In the genomic region with DNA sequence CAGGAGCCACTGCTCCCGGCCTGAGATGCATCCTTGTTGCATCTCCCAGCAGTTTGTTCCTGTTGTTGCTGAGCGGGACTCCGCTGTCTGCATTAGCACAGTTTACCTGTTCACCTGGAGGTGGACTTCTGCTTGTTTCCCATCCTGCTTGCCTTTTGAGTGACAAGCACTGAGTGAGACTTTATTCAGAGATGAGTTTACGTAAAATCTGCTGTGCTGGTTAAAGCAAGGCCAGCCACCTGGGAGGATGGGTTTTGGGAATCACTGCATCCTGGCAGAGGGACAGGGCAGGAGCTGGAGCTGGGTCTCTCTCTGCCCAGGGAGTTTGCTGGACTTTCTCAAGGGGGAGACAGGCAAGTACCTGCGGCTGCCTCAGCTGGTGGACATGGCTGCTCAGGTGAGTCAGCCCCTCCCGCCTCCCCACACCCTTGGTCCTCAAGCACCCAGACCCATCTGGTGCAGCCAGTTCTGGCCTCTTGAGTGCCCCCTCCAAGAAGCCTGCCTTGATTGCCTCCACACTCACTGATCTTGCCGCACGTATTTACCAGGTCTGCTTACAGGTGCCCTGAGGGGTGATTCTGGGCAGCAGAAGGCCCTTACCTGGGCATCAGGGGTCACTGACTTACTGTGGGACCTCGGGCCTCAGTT, we compare ENCODE assay signal across 19 cellular contexts. TPM values are rescaled to one million over a fixed set of nuclear protein-coding genes. Genes with fewer than 3 reads are reported as not detected.
DNase-seq lines count a peak whose midpoint lies in the region; ATAC-seq, FAIRE-seq and TF ChIP-seq lines count a peak whose summit lies in the region.
"Had no signal": no experiment of that assay in that cellular context is flagged by ENCODE, and none has a peak within 500 bp of the region (broad histone marks: within the 10 kb centered on the region; RNA-seq: fewer than 3 reads in every experiment).

No MANE protein-coding gene starts in this region.

- H3K4me2 ChIP-seq in HepG2 (ENCODE audit: low read depth, low read length) = no peak overlapping the region
- no peak overlapping the region for H3K4me2 ChIP-seq in K562 (ENCODE audit: insufficient read depth, low read length)

- 98% methylated on average over 9 of the region's 9 CpGs for WGBS in HepG2 (ENCODE audit: low lambda C conversion rate)
- WGBS in right lobe of liver (ENCODE audit: insufficient coverage, low coverage, low lambda C conversion rate, missing lambda C conversion rate) = 87% methylated on average over 3 of the region's 9 CpGs
- WGBS in K562 (ENCODE audit: insufficient coverage, low coverage, missing lambda C conversion rate) = 58% methylated on average over 8 of the region's 9 CpGs

- H3K4me1 ChIP-seq in HepG2 (ENCODE audit: insufficient read depth, low read length) = peaks cover 44% of the 10 kb centered on the region
- H3K4me1 ChIP-seq in right lobe of liver = peaks cover 0 to 14% (median 0%) of the 10 kb centered on the region in 4 donors
- peaks cover 12 to 46% of the 10 kb centered on the region in 2 experiments; a peak in 4 of 5 replicates for H3K4me1 ChIP-seq in K562 (replicated peaks in 1 of 2; ENCODE audit: control insufficient read depth in 2 of 2, insufficient read depth in 2 of 2, low read length in 2 of 2)

- H3K36me3 Mint-ChIP-seq in stimulated activated naive B cell treated with anti-CD40 and anti-IgM and Interleukin-4, amounts not matched to agents 10 μg/mL and 1 μg/mL and 100 μg/mL, for 72 hours = peaks cover 72 to 86% of the 10 kb centered on the region in 2 donors
- H3K36me3 Mint-ChIP-seq: CD4-positive, alpha-beta memory T cell had no signal

- POLR2A ChIA-PET in HepG2 (lab: Yijun Ruan, JAX) (no interaction called here), K562 (lab: Yijun Ruan, JAX) (no interaction called here)

- no peak for TF ChIP-seq RAD21 in HepG2 (CRISPR knock-in tag; IDR thresholded peaks at IDR 0.05)
- no peak for TF ChIP-seq RAD21 in K562 (CRISPR knock-in tag; conservative IDR thresholded peaks at IDR 0.05 in 1 of 2, IDR thresholded peaks at IDR 0.05 in 1 of 2)

- in situ Hi-C loops in HepG2 (cut with HindIII; ENCODE audit: extremely low pct_ligation_motif_present, low pct_unique_long_range_greater_than_20kb) = no loop called here
- in situ Hi-C loops in K562 (cut with MboI) = no loop called here

- H3K9ac ChIP-seq in HepG2 (ENCODE audit: insufficient read depth, low read depth, low read length) (no peak overlapping the region), K562 (ENCODE audit: insufficient read depth in 1 of 2, low read depth in 2 of 2, low read length in 2 of 2) (no peak overlapping the region)

- intact Hi-C loops in HepG2 (cut with micrococcal nuclease; ENCODE audit: unreplicated experiment) = no loop called here
- intact Hi-C loops in right lobe of liver (cut with DNase I) = no loop called here
- intact Hi-C loops in K562 (cut with micrococcal nuclease) = no loop called here

- no peaks in the 10 kb centered on the region for H3K9me3 Mint-ChIP-seq in stimulated activated naive B cell treated with anti-CD40 and anti-IgM and Interleukin-4, amounts not matched to agents 10 μg/mL and 1 μg/mL and 100 μg/mL, for 72 hours
- H3K9me3 Mint-ChIP-seq: CD4-positive, alpha-beta memory T cell had no signal

- 0 out of 4 replicates have a peak, but pooled peaks of 1 of the 2 experiments have one; percentile 26 for TF ChIP-seq POLR2A in HepG2 (IDR thresholded peaks at IDR 0.05; ENCODE audit: insufficient read depth in 1 of 2, low read depth in 2 of 2, low read length in 2 of 2)
- no peak for TF ChIP-seq POLR2A in right lobe of liver (IDR thresholded peaks at IDR 0.05)
- no peak for TF ChIP-seq POLR2A in K562 (conservative IDR thresholded peaks at IDR 0.05)

- BruUV-seq in HepG2 (replicated peaks; lab: Mats Ljungman, UMichigan) (no TSS peak), K562 (replicated peaks; lab: Mats Ljungman, UMichigan) (no TSS peak)

- H3K9me3 ChIP-seq in HepG2 (ENCODE audit: low read length) (no peaks in the 10 kb centered on the region), right lobe of liver (no peaks in the 10 kb centered on the region), K562 (replicated peaks; ENCODE audit: control insufficient read depth, insufficient read depth, low read depth, low read length) (no peaks in the 10 kb centered on the region)

- no peak for TF ChIP-seq EP300 in HepG2 (IDR thresholded peaks at IDR 0.05; ENCODE audit: low read depth in 2 of 2, low read length in 2 of 2)
- TF ChIP-seq EP300 in HepG2 (CRISPR knock-in tag; IDR thresholded peaks at IDR 0.05; ENCODE audit: borderline replicate concordance) = no peak
- TF ChIP-seq EP300 in K562 (IDR thresholded peaks at IDR 0.05; ENCODE audit: low read length) = no peak

- no peaks in the 10 kb centered on the region for H4K20me1 ChIP-seq in HepG2 (ENCODE audit: insufficient read depth, low read length)
- no peaks in the 10 kb centered on the region for H4K20me1 ChIP-seq in K562 (replicated peaks; ENCODE audit: control insufficient read depth, insufficient read depth, low read length)

- TF ChIP-seq CTCF in HepG2 (CRISPR knock-in tag; IDR thresholded peaks at IDR 0.05) (no peak), right lobe of liver (IDR thresholded peaks at IDR 0.05) (no peak), K562 (IDR thresholded peaks at IDR 0.05 in 2 of 3, conservative IDR thresholded peaks at IDR 0.05 in 1 of 3; ENCODE audit: insufficient read depth in 2 of 3, low read depth in 1 of 3, low read length in 3 of 3) (no peak)

- DNase-seq in HepG2 (ENCODE audit: low spot score) (no peak), right lobe of liver (no peak), HTR-8/SVneo (ENCODE audit: insufficient read length, low spot score) (no peak), K562 (ENCODE audit: extremely low read depth in 1 of 4, low spot score in 3 of 4) (no peak), RKO (ENCODE audit: low spot score) (no peak)
- DNase-seq in stimulated activated naive B cell treated with anti-CD40 and anti-IgM and Interleukin-4, amounts not matched to agents 10 μg/mL and 1 μg/mL and 100 μg/mL, for 72 hours = no peak
- DNase-seq: 8988T; C1 segment of cervical spinal cord; Calu3; CD4-positive, alpha-beta memory T cell; COR-L47; DMS53; DND-41; H7 had no signal

- H3K4me3 Mint-ChIP-seq in stimulated activated naive B cell treated with anti-CD40 and anti-IgM and Interleukin-4, amounts not matched to agents 10 μg/mL and 1 μg/mL and 100 μg/mL, for 72 hours = no peak overlapping the region
- H3K4me3 Mint-ChIP-seq: CD4-positive, alpha-beta memory T cell had no signal

- no peaks in the 10 kb centered on the region for H3K27me3 Mint-ChIP-seq in stimulated activated naive B cell treated with anti-CD40 and anti-IgM and Interleukin-4, amounts not matched to agents 10 μg/mL and 1 μg/mL and 100 μg/mL, for 72 hours
- H3K27me3 Mint-ChIP-seq: CD4-positive, alpha-beta memory T cell had no signal

- no peak overlapping the region for H3K4me3 ChIP-seq in HepG2 (replicated peaks in 1 of 3; ENCODE audit: insufficient read depth in 1 of 3, low read depth in 2 of 3, low read length in 3 of 3)
- no peak overlapping the region for H3K4me3 ChIP-seq in right lobe of liver
- no peak overlapping the region for H3K4me3 ChIP-seq in K562

- CTCF ChIA-PET in HepG2 (lab: Yijun Ruan, JAX; ENCODE audit: low intra/inter-chr PET ratio, low total read pairs) (no interaction called here), K562 (lab: Yijun Ruan, JAX; ENCODE audit: low intra/inter-chr PET ratio) (no interaction called here)

- H2AFZ ChIP-seq in HepG2 (ENCODE audit: low read length) (no peak overlapping the region), K562 (ENCODE audit: low read depth, low read length) (no peak overlapping the region)

- H3K27ac Mint-ChIP-seq in stimulated activated naive B cell treated with anti-CD40 and anti-IgM and Interleukin-4, amounts not matched to agents 10 μg/mL and 1 μg/mL and 100 μg/mL, for 72 hours = no peak overlapping the region

- H3K4me1 Mint-ChIP-seq in stimulated activated naive B cell treated with anti-CD40 and anti-IgM and Interleukin-4, amounts not matched to agents 10 μg/mL and 1 μg/mL and 100 μg/mL, for 72 hours = peaks cover 26 to 36% of the 10 kb centered on the region in 2 donors

- H3K9me1 ChIP-seq in K562 (ENCODE audit: control insufficient read depth, insufficient read depth, low read length) = peaks cover 5% of the 10 kb centered on the region

- no peaks in the 10 kb centered on the region for H3K27me3 ChIP-seq in HepG2 (ENCODE audit: control insufficient read depth in 1 of 2, insufficient read depth in 2 of 2, low read length in 2 of 2)
- no peaks in the 10 kb centered on the region for H3K27me3 ChIP-seq in right lobe of liver
- no peaks in the 10 kb centered on the region for H3K27me3 ChIP-seq in K562 (ENCODE audit: control insufficient read depth in 2 of 2, insufficient read depth in 2 of 2, low read length in 2 of 2)

- H3K27ac ChIP-seq in HepG2 (ENCODE audit: extremely low read length, insufficient read depth, low read length) = no peak overlapping the region
- no peak overlapping the region for H3K27ac ChIP-seq in right lobe of liver
- no peak overlapping the region for H3K27ac ChIP-seq in K562 (ENCODE audit: extremely low read depth, low read depth, low read length)

- ATAC-seq in HepG2 (no peak), right lobe of liver (no peak), K562 (no peak), HG03565 (IDR thresholded peaks at IDR 0.05; ENCODE audit: unreplicated experiment) (no peak)
- no peak for ATAC-seq in stimulated activated naive B cell treated with anti-CD40 and anti-IgM and Interleukin-4, amounts not matched to agents 10 μg/mL and 1 μg/mL and 100 μg/mL, for 72 hours (replicated peaks)
- ATAC-seq: HCT116 had no signal

- FAIRE-seq in HepG2 (lab: Jason Lieb, UNC) = no peak
- peak; percentile 40 for FAIRE-seq in HTR-8/SVneo (lab: Jason Lieb, UNC)
- no peak for FAIRE-seq in K562 (lab: Jason Lieb, UNC)
- FAIRE-seq: G401.6, GM12892, H1 had no signal

- H3K36me3 ChIP-seq in HepG2 (replicated peaks in 1 of 2; ENCODE audit: control insufficient read depth in 1 of 2, insufficient read depth in 2 of 2, low read length in 2 of 2) = peaks cover 26 to 55% of the 10 kb centered on the region in 2 experiments
- no peaks in the 10 kb centered on the region for H3K36me3 ChIP-seq in right lobe of liver
- H3K36me3 ChIP-seq in K562 (ENCODE audit: control insufficient read depth, insufficient read depth, low read length) = no peaks in the 10 kb centered on the region

- H3K79me2 ChIP-seq in HepG2 (ENCODE audit: insufficient read depth, low read length) (no peaks in the 10 kb centered on the region), K562 (ENCODE audit: control insufficient read depth, insufficient read depth, low read length) (no peaks in the 10 kb centered on the region)

RNA-seq across cellular contexts. Expression of gene SRC, which starts 55.5 kb away (rescaled TPM):
- total RNA-seq in HepG2 (2016; rRNA removed; fragmentation: Illumina TruSeq; extraction: Trizol) = 54.7 and 59.7 TPM in 2 replicates
- 18.4 and 21.0 TPM in 2 replicates for total RNA-seq in HepG2 (2016; cell fraction: cytosol; rRNA removed; fragmentation: Illumina TruSeq; extraction: Trizol; ENCODE audit: low read depth)
- total RNA-seq in HepG2 (2016; cell fraction: insoluble cytoplasmic fraction; rRNA removed; fragmentation: Illumina TruSeq; extraction: Trizol) = 48.2 and 56.8 TPM in 2 replicates
- total RNA-seq in HepG2 (2016; cell fraction: membrane; rRNA removed; fragmentation: Illumina TruSeq; extraction: Trizol) = 25.3 and 30.3 TPM in 2 replicates
- total RNA-seq in HepG2 (2016; cell fraction: nucleus; rRNA removed; fragmentation: Illumina TruSeq; extraction: Trizol) = 60.1 and 65.6 TPM in 2 replicates
- polyA plus RNA-seq in HepG2 (2011; rRNA removed) = 192 and 229 TPM in 2 replicates
- 97.4 and 112 TPM in 2 replicates for polyA plus RNA-seq in HepG2 (2011; cell fraction: cytosol; rRNA removed)
- 448 and 459 TPM in 2 replicates for polyA plus RNA-seq in HepG2 (2011; cell fraction: nucleus; rRNA removed)
- 148 and 158 TPM in 2 replicates for polyA plus RNA-seq in HepG2 (2012)
- polyA plus RNA-seq in HepG2 (2016; cell fraction: cytosol; fragmentation: Illumina TruSeq; extraction: Trizol; ENCODE audit: low read depth) = 3.4 and 4.0 TPM in 2 replicates
- 43.5 and 52.9 TPM in 2 replicates for polyA plus RNA-seq in HepG2 (2016; cell fraction: insoluble cytoplasmic fraction; fragmentation: Illumina TruSeq; extraction: Trizol; ENCODE audit: low read depth)
- 13.5 and 16.0 TPM in 2 replicates for polyA plus RNA-seq in HepG2 (2016; cell fraction: membrane; fragmentation: Illumina TruSeq; extraction: Trizol; ENCODE audit: low read depth)
- 92.1 and 101 TPM in 2 replicates for polyA plus RNA-seq in HepG2 (2016; cell fraction: nucleus; fragmentation: Illumina TruSeq; extraction: Trizol; ENCODE audit: insufficient read depth, low read depth)
- 0.87 and 280 TPM in 2 replicates for polyA minus RNA-seq in HepG2 (2011; rRNA and poly(A)+ RNA removed; ENCODE audit: low replicate concordance)
- polyA minus RNA-seq in HepG2 (2011; cell fraction: cytosol; rRNA and poly(A)+ RNA removed) = 92.5 and 127 TPM in 2 replicates
- polyA minus RNA-seq in HepG2 (2011; cell fraction: nucleus; rRNA and poly(A)+ RNA removed) = 209 and 267 TPM in 2 replicates
- 10 to 100 TPM in 4 of 6 experiments, 1 to 10 TPM in 2; 3.1 to 17.3 (median 11.2) TPM for total RNA-seq in right lobe of liver
- total RNA-seq in K562 (2011; cell fraction: chromatin; rRNA removed; ENCODE audit: low replicate concordance) = 23.1 and 61.0 TPM in 2 replicates
- total RNA-seq in K562 (2011; cell fraction: nucleolus; rRNA removed) = 26.7 and 29.4 TPM in 2 replicates
- 20.5 and 28.9 TPM in 2 replicates for total RNA-seq in K562 (2011; cell fraction: nucleoplasm; rRNA removed)
- 2.0 and 4.7 TPM in 2 replicates for total RNA-seq in K562 (2014; rRNA removed)
- total RNA-seq in K562 (2014; rRNA removed; fragmentation: Illumina TruSeq; extraction: Trizol) = 1.4 and 1.9 TPM in 2 replicates
- total RNA-seq in K562 (2015; rRNA removed; fragmentation: Illumina TruSeq; extraction: Trizol) = 2.9 and 3.1 TPM in 2 replicates
- 7.0 and 7.7 TPM in 2 replicates for total RNA-seq in K562 (2021)
- 8.0 and 8.5 TPM in 2 replicates for polyA plus RNA-seq in K562 (2011; rRNA removed)
- polyA plus RNA-seq in K562 (2011; cell fraction: cytosol; rRNA removed) = 6.8 and 11.9 TPM in 2 replicates
- 45.7 and 78.2 TPM in 2 replicates for polyA plus RNA-seq in K562 (2011; cell fraction: nucleus; rRNA removed)
- polyA plus RNA-seq in K562 (2012) = 4.7 and 5.8 TPM in 2 replicates
- polyA plus RNA-seq in K562 (2014; fragmentation: Illumina TruSeq; extraction: Trizol) = 5.4 and 8.3 TPM in 2 replicates
- polyA plus RNA-seq in K562 (2014; fragmentation: Nextera tagmentation; extraction: Ambion mirVana) = under 1 TPM; 0.06 to 0.14 TPM
- 4.8 and 5.2 TPM in 2 replicates for polyA plus RNA-seq in K562 (2014; rRNA removed)
- polyA minus RNA-seq in K562 (2011; rRNA and poly(A)+ RNA removed) = 5.2 and 16.3 TPM in 2 replicates
- polyA minus RNA-seq in K562 (2011; cell fraction: cytosol; rRNA and poly(A)+ RNA removed) = 4.0 and 10.0 TPM in 2 replicates
- 12.3 and 15.8 TPM in 2 replicates for polyA minus RNA-seq in K562 (2011; cell fraction: nucleus; rRNA and poly(A)+ RNA removed)

Comparison
In these comparisons a context has a peak if more than half of its experiments do, and no peak if none do; other contexts are left out.
1. Of the 241 proteins assayed by ChIP-seq in both HepG2 and K562: peak only in HepG2: none; only in K562: ZFP36; in both: none; in neither: 239; mixed calls (peak in some experiments, not most) for 1.